8 cellular contexts compared by ENCODE assay signal in the genomic region with DNA sequence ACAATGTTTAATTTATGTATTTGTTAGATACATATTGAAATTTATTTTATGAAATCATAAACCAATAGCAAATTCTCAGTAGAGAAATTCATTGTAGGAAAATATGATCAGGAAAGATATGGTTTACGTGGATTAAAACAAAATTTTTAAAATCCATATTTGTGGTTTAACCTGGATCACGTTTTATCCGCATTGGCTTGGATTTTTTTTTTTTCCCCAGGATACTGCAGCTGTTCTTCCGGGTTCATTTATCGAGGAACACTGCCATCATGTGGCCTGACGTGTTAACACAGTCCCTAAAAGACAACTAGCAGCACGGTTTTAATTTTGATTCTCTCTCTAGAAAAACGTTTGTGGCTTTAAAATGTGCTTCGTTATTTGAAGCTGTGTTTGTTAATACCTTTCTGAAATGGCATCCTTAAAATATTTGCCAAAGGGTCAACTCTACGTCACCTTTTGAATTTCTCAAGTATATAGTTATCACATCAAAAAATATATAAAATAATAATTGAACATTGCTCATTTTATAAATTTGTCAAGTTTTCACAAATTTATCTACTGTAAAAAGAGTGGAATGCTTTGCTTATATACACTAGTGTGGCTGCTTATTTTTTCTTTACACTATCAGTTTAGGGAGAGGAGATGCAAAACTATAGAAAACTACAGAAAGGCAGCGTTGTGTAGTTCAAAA. TPM values are rescaled to one million over a fixed set of nuclear protein-coding genes. Genes with fewer than 3 reads are reported as not detected.
A peak's percentile ranks its signal among the peaks of the same experiment; 100 is the strongest.
DNase-seq lines count a peak whose midpoint lies in the region; ATAC-seq and TF ChIP-seq lines count a peak whose summit lies in the region.

No MANE protein-coding gene starts in this region.

- no peak overlapping the region for H2BK120ac ChIP-seq in trophoblast cell (ENCODE audit: insufficient read depth, low read length, poor library complexity)

- H4K91ac ChIP-seq in trophoblast cell (ENCODE audit: low read depth, low read length), result no peak overlapping the region

- H3K4me1 ChIP-seq in DOHH2 (ENCODE audit: control insufficient read depth, low read length), result no peaks in the 10 kb centered on the region
- no peaks in the 10 kb centered on the region for H3K4me1 ChIP-seq in trophoblast cell (ENCODE audit: control insufficient read depth in 1 of 2, insufficient read depth in 2 of 2, low read length in 2 of 2)

- H3K4me2 ChIP-seq in DOHH2 (ENCODE audit: low read length) (peak overlapping the region; percentile 3; the same call in 1 of the 2 replicates), trophoblast cell (ENCODE audit: low read length) (no peak overlapping the region)

- H2BK5ac ChIP-seq in trophoblast cell (ENCODE audit: low read depth, low read length, poor library complexity), result no peak overlapping the region

- no peak overlapping the region for H2AK5ac ChIP-seq in trophoblast cell (ENCODE audit: low read length)

- no peaks in the 10 kb centered on the region for H3K9me3 ChIP-seq in DOHH2 (ENCODE audit: control insufficient read depth, insufficient read depth, low read length)
- H3K9me3 ChIP-seq in trophoblast cell (ENCODE audit: insufficient read depth, low read depth, low read length), result no peaks in the 10 kb centered on the region

- CTCF ChIA-PET in activated naive CD4-positive, alpha-beta T cell treated with anti-CD3 and anti-CD28 coated beads for 36 hours (lab: Charles Lee), result interaction anchor here (0.6 to 2.1 kb wide), 33 partner anchors 8 to 1029 kb away, joined by 3 to 10 read pairs (median 4); a partner anchor contains a TSS

- H3F3A ChIP-seq in DOHH2 (ENCODE audit: control insufficient read depth, insufficient read depth), result no peaks in the 10 kb centered on the region

- no peak overlapping the region for H3K4me3 Mint-ChIP-seq in activated naive CD4-positive, alpha-beta T cell treated with anti-CD3 and anti-CD28 coated beads for 36 hours

- H3K9ac ChIP-seq in trophoblast cell (ENCODE audit: low read length), result no peak overlapping the region

- no peaks in the 10 kb centered on the region for H3K79me2 ChIP-seq in DOHH2 (ENCODE audit: control insufficient read depth, low read length)
- no peaks in the 10 kb centered on the region for H3K79me2 ChIP-seq in trophoblast cell (ENCODE audit: control insufficient read depth, insufficient read depth, low read length, poor library complexity)

- no peak overlapping the region for H4K12ac ChIP-seq in trophoblast cell (ENCODE audit: low read depth, low read length)

- H3K27ac Mint-ChIP-seq in activated naive CD4-positive, alpha-beta T cell treated with anti-CD3 and anti-CD28 coated beads for 36 hours, result no peak overlapping the region

- H3K79me1 ChIP-seq in trophoblast cell (ENCODE audit: low read length), result no peaks in the 10 kb centered on the region

- H3K36me3 Mint-ChIP-seq in activated naive CD4-positive, alpha-beta T cell treated with anti-CD3 and anti-CD28 coated beads for 36 hours (ENCODE audit: low read depth), result no peaks in the 10 kb centered on the region

- H3K4me1 Mint-ChIP-seq in activated naive CD4-positive, alpha-beta T cell treated with anti-CD3 and anti-CD28 coated beads for 36 hours (ENCODE audit: low read depth), result no peaks in the 10 kb centered on the region

- H2BK12ac ChIP-seq in trophoblast cell (ENCODE audit: low read length), result no peak overlapping the region

- TF ChIP-seq CTCF in DOHH2 (IDR thresholded peaks at IDR 0.05; ENCODE audit: low read depth, low read length, poor library complexity, severe bottlenecking), result peak; percentile 84

- no CpG with 5 or more reads among the region's 11 CpGs for WGBS in trophoblast cell (ENCODE audit: extremely low coverage, insufficient coverage, insufficient read length)

- peak; percentile 57 for ATAC-seq in GM21825 (IDR thresholded peaks at IDR 0.05; ENCODE audit: unreplicated experiment)

- H3K36me3 ChIP-seq in DOHH2 (ENCODE audit: control insufficient read depth, low read length) (no peaks in the 10 kb centered on the region), trophoblast cell (ENCODE audit: control insufficient read depth in 1 of 2, insufficient read depth in 2 of 2, low read length in 2 of 2) (no peaks in the 10 kb centered on the region)

- H4K20me1 ChIP-seq in DOHH2 (ENCODE audit: control insufficient read depth, insufficient read depth, low read depth, low read length), result no peaks in the 10 kb centered on the region

- H3K27me3 ChIP-seq in DOHH2 (ENCODE audit: control insufficient read depth, low read length) (no peaks in the 10 kb centered on the region), trophoblast cell (ENCODE audit: insufficient read depth, low read length) (no peaks in the 10 kb centered on the region)

- peak; percentile 91 for DNase-seq in LHCN-M2 (ENCODE audit: low read depth)
- DNase-seq in RKO (ENCODE audit: low spot score), result peak; percentile 89
- DNase-seq in activated naive CD4-positive, alpha-beta T cell treated with anti-CD3 and anti-CD28 coated beads for 36 hours, result peak; percentile 73
- DNase-seq in glomerular endothelial cell (ENCODE audit: extremely low read depth, low read depth, low spot score), result peak; percentile 57
- peak; percentile 42 to 81 for DNase-seq in trophoblast cell
- no peak for DNase-seq in middle frontal gyrus (ENCODE audit: extremely low spot score, low spot score)

- H3K18ac ChIP-seq in trophoblast cell (ENCODE audit: low read length), result no peak overlapping the region

- no peak overlapping the region for H3K23ac ChIP-seq in trophoblast cell (ENCODE audit: low read length)

- no peak overlapping the region for H3K14ac ChIP-seq in trophoblast cell (ENCODE audit: low read length)

- H3K27me3 Mint-ChIP-seq in activated naive CD4-positive, alpha-beta T cell treated with anti-CD3 and anti-CD28 coated beads for 36 hours (ENCODE audit: low read depth), result peaks cover 11% of the 10 kb centered on the region

- no peak overlapping the region for H3K4ac ChIP-seq in trophoblast cell (ENCODE audit: low read depth, low read length)

- no peaks in the 10 kb centered on the region for H3K9me3 Mint-ChIP-seq in activated naive CD4-positive, alpha-beta T cell treated with anti-CD3 and anti-CD28 coated beads for 36 hours

- no peak overlapping the region for H2AFZ ChIP-seq in trophoblast cell (ENCODE audit: insufficient read depth, low read length, poor library complexity)

- intact Hi-C loops in activated naive CD4-positive, alpha-beta T cell treated with anti-CD3 and anti-CD28 coated beads for 36 hours (cut with micrococcal nuclease), result loop anchor here (1.0 to 10.0 kb wide), 9 partner anchors 80 to 1028 kb away; a partner anchor contains a TSS

- no peak overlapping the region for H3K4me3 ChIP-seq in DOHH2 (ENCODE audit: low read length)
- no peak overlapping the region for H3K4me3 ChIP-seq in trophoblast cell (ENCODE audit: low read depth, low read length)

- no peak overlapping the region for H3K27ac ChIP-seq in DOHH2 (ENCODE audit: low read depth, low read length)
- H3K27ac ChIP-seq in trophoblast cell (ENCODE audit: low read depth, low read length), result no peak overlapping the region

- no peak overlapping the region for H4K8ac ChIP-seq in trophoblast cell (ENCODE audit: low read depth, low read length)

- H3K9me2 ChIP-seq in DOHH2 (replicated peaks; ENCODE audit: control insufficient read depth, low read length), result no peaks in the 10 kb centered on the region

RNA-seq across cellular contexts. Expression of a gene that starts 8.7 kb away (rescaled TPM):
- total RNA-seq in LHCN-M2 (2014; rRNA removed) (under 0.01 and 0.06 TPM in 2 replicates), glomerular endothelial cell (0.35 TPM in 1 of 2 replicates, not detected in the other)
- polyA plus RNA-seq in LHCN-M2 (2012), result not detected
- total RNA-seq in activated naive CD4-positive, alpha-beta T cell treated with anti-CD3 and anti-CD28 coated beads for 36 hours, result not detected
- not detected in 2 replicates for polyA plus RNA-seq in trophoblast cell (2013)

RNA-seq across cellular contexts. Expression of a gene that starts 42.2 kb away (rescaled TPM):
- total RNA-seq in LHCN-M2 (2014; rRNA removed) (261 and 272 TPM in 2 replicates), glomerular endothelial cell (195 and 220 TPM in 2 replicates)
- polyA plus RNA-seq in LHCN-M2 (2012), result 98.1 TPM
- 1 to 10 TPM; 3.8 to 3.9 TPM for total RNA-seq in activated naive CD4-positive, alpha-beta T cell treated with anti-CD3 and anti-CD28 coated beads for 36 hours
- 74.0 and 77.4 TPM in 2 replicates for polyA plus RNA-seq in trophoblast cell (2013)

Comparison
In these comparisons a context has a peak if more than half of its experiments do, and no peak if none do; other contexts are left out.
1. RNA of a gene that starts 42.2 kb away (total RNA-seq): 261 to 272 TPM in LHCN-M2 and 195 to 220 TPM in glomerular endothelial cell; 3.8 to 3.9 TPM in activated naive CD4-positive, alpha-beta T cell treated with anti-CD3 and anti-CD28 coated beads for 36 hours; every median in the first group is over 10 times any median in the second.